ENCODE assay signal across 8 cellular contexts in genomic region chr6:129370268-129370916, GRCh38.
DNase-seq lines count a peak whose midpoint lies in the region; ATAC-seq, FAIRE-seq and TF ChIP-seq lines count a peak whose summit lies in the region.

No MANE protein-coding gene starts in this region.

- H3K36me3 ChIP-seq in BJ (ENCODE audit: control insufficient read depth, insufficient read depth, low read length) (no peaks in the 10 kb centered on the region), thyroid gland (no peaks in the 10 kb centered on the region)

- no peak overlapping the region for H3K27ac ChIP-seq in thyroid gland

- peak; percentile 90 for FAIRE-seq in endometrium (lab: Jason Lieb, UNC)

- H3K4me3 ChIP-seq in BJ (ENCODE audit: low read depth, low read length): no peak overlapping the region
- no peak overlapping the region for H3K4me3 ChIP-seq in thyroid gland (replicated peaks in 1 of 3)

- no peaks in the 10 kb centered on the region for H3K9me3 ChIP-seq in thyroid gland

- CTCF ChIA-PET in BJ (lab: Yijun Ruan, JAX): interaction anchor here (0.6 to 2.7 kb wide), 13 partner anchors 10 to 563 kb away, joined by 3 to 10 read pairs (median 4); no protein-coding TSS in a partner anchor

- no peaks in the 10 kb centered on the region for H3K4me1 ChIP-seq in thyroid gland

- intact Hi-C loops in thyroid gland (cut with DNase I): no loop called here

- TF ChIP-seq CTCF in BJ (IDR thresholded peaks at IDR 0.05; ENCODE audit: insufficient read depth, low read depth, low read length) (peak; percentile 61), thyroid gland (IDR thresholded peaks at IDR 0.05) (peak; percentile 23 to 76 (median 58))

- ATAC-seq in GM19463 (IDR thresholded peaks at IDR 0.05; ENCODE audit: unreplicated experiment): peak; percentile 50

- H3K27me3 ChIP-seq in BJ (ENCODE audit: control insufficient read depth, insufficient read depth, low read length): no peaks in the 10 kb centered on the region
- H3K27me3 ChIP-seq in thyroid gland: no peaks in the 10 kb centered on the region

- POLR2A ChIA-PET in BJ (lab: Charles Lee): interaction anchor here (0.8 kb wide), 1 partner anchor 248 kb away, joined by 3 read pairs; no protein-coding TSS in a partner anchor

- DNase-seq in BJ (ENCODE audit: low read depth) (no peak), NCI-H146 treated with DMSO at 0.1 percent for 48 hours (lab: John Stamatoyannopoulos, UW; ENCODE audit: unreplicated experiment) (peak; percentile 61), myocyte (ENCODE audit: low read depth) (peak; percentile 63), thyroid gland (peak; percentile 28 to 56), NCI-H2029 (lab: John Stamatoyannopoulos, UW) (no peak)
- peak; percentile 3 to 43 for DNase-seq in activated CD4-positive, alpha-beta T cell treated with anti-CD3 and anti-CD28 coated beads, Interleukin-2, amount 50 U/mL, for 24 hours (ENCODE audit: low read depth in 1 of 2, low spot score in 1 of 2)

- 13% methylated on average over 9 of the region's 9 CpGs for WGBS in thyroid gland, 2 donors

- TF ChIP-seq POLR2A in thyroid gland (IDR thresholded peaks at IDR 0.05): no peak

Comparison
In these comparisons a context has a peak if more than half of its experiments do, and no peak if none do; other contexts are left out.
1. DNase-seq: peak in NCI-H146 treated with DMSO at 0.1 percent for 48 hours (single experiment), activated CD4-positive, alpha-beta T cell treated with anti-CD3 and anti-CD28 coated beads, Interleukin-2, amount 50 U/mL, for 24 hours (2 of 2), myocyte (single experiment) and thyroid gland (2 of 2); none in BJ (single experiment) and NCI-H2029 (single experiment).